In the genomic region with DNA sequence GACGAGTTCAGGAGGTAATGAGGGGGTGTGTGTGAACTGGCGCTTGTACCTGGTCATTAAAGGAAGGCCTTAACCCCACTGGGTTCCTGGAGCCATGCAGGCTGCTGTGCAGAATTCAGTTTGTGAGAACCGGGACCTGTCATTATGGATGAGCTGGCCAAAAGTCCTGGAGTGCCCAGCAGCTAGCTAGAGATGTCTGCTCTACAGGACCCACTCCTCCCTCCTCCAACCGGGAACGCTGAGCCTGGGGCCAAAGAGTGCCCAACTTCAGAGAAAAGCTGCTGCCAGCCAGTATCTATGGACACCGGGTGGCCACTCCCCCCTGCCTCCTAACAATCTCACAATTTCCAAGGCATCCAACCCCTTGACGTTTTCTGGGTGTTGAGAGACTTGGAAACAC, we compare ENCODE assay signal across 13 cellular contexts. TPM values are rescaled to one million over a fixed set of nuclear protein-coding genes. Genes with fewer than 3 reads are reported as not detected.
A peak's percentile ranks its signal among the peaks of the same experiment; 100 is the strongest.
DNase-seq lines count a peak whose midpoint lies in the region; ATAC-seq and TF ChIP-seq lines count a peak whose summit lies in the region.
"Had no signal": no experiment of that assay in that cellular context is flagged by ENCODE, and none has a peak within 500 bp of the region (broad histone marks: within the 10 kb centered on the region; RNA-seq: fewer than 3 reads in every experiment).

No MANE protein-coding gene starts in this region.

- no peaks in the 10 kb centered on the region for H3K36me3 Mint-ChIP-seq in activated T-helper 2 cell treated with anti-CD3 and anti-CD28 coated beads, Interferon-gamma antibody, Interleukin-2, Interleukin-4, amounts not matched to agents 10 μg/mL and 5 μg/mL and 100 μg/mL, durations not matched to agents 14 hours and 24 hours and 36 hours (ENCODE audit: low read depth)
- H3K36me3 Mint-ChIP-seq in nephron progenitor cell (ENCODE audit: low read depth): no peaks in the 10 kb centered on the region
- H3K36me3 Mint-ChIP-seq: stimulated activated effector memory CD8-positive, alpha-beta T cell treated with anti-CD3 and anti-CD28 coated beads, Interleukin-12 subunit alpha, Interleukin-12 subunit beta, amount 100 ng/mL, for 72 hours had no signal

- TF ChIP-seq CTCF in nephron progenitor cell (IDR thresholded peaks at IDR 0.05): no peak

- no peak overlapping the region for H3K27ac Mint-ChIP-seq in activated T-helper 2 cell treated with anti-CD3 and anti-CD28 coated beads, Interferon-gamma antibody, Interleukin-2, Interleukin-4, amounts not matched to agents 10 μg/mL and 5 μg/mL and 100 μg/mL, durations not matched to agents 14 hours and 24 hours and 36 hours
- H3K27ac Mint-ChIP-seq in nephron progenitor cell: no peak overlapping the region
- H3K27ac Mint-ChIP-seq: stimulated activated effector memory CD8-positive, alpha-beta T cell treated with anti-CD3 and anti-CD28 coated beads, Interleukin-12 subunit alpha, Interleukin-12 subunit beta, amount 100 ng/mL, for 72 hours had no signal

- no peaks in the 10 kb centered on the region for H3K9me3 Mint-ChIP-seq in activated T-helper 2 cell treated with anti-CD3 and anti-CD28 coated beads, Interferon-gamma antibody, Interleukin-2, Interleukin-4, amounts not matched to agents 10 μg/mL and 5 μg/mL and 100 μg/mL, durations not matched to agents 14 hours and 24 hours and 36 hours
- no peaks in the 10 kb centered on the region for H3K9me3 Mint-ChIP-seq in nephron progenitor cell
- H3K9me3 Mint-ChIP-seq: stimulated activated effector memory CD8-positive, alpha-beta T cell treated with anti-CD3 and anti-CD28 coated beads, Interleukin-12 subunit alpha, Interleukin-12 subunit beta, amount 100 ng/mL, for 72 hours had no signal

- H3K4me1 Mint-ChIP-seq in activated T-helper 2 cell treated with anti-CD3 and anti-CD28 coated beads, Interferon-gamma antibody, Interleukin-2, Interleukin-4, amounts not matched to agents 10 μg/mL and 5 μg/mL and 100 μg/mL, durations not matched to agents 14 hours and 24 hours and 36 hours (ENCODE audit: low read depth): peaks cover 2% of the 10 kb centered on the region
- H3K4me1 Mint-ChIP-seq in nephron progenitor cell: peaks cover 6% of the 10 kb centered on the region
- H3K4me1 Mint-ChIP-seq: stimulated activated effector memory CD8-positive, alpha-beta T cell treated with anti-CD3 and anti-CD28 coated beads, Interleukin-12 subunit alpha, Interleukin-12 subunit beta, amount 100 ng/mL, for 72 hours had no signal

- intact Hi-C loops in activated T-helper 2 cell treated with anti-CD3 and anti-CD28 coated beads, Interferon-gamma antibody, Interleukin-2, Interleukin-4, amounts not matched to agents 10 μg/mL and 5 μg/mL and 100 μg/mL, durations not matched to agents 14 hours and 24 hours and 36 hours (cut with micrococcal nuclease): no loop called here
- intact Hi-C loops in left ventricle myocardium superior (cut with micrococcal nuclease): no loop called here

- DNase-seq in Ammon's horn (ENCODE audit: low spot score) (peak; percentile 34), left ventricle myocardium superior (peak; percentile 47), nephron progenitor cell (no peak), COLO829 (ENCODE audit: low spot score) (no peak), NCI-H345 (lab: John Stamatoyannopoulos, UW) (no peak), left lobe of liver (ENCODE audit: low spot score) (no peak)
- DNase-seq in activated T-helper 2 cell treated with anti-CD3 and anti-CD28 coated beads, Interferon-gamma antibody, Interleukin-2, Interleukin-4, amounts not matched to agents 10 μg/mL and 5 μg/mL and 100 μg/mL, durations not matched to agents 14 hours and 24 hours and 36 hours (ENCODE audit: low spot score): no peak
- DNase-seq: activated T-cell treated with anti-CD3 and anti-CD28 coated beads, Interleukin-2, amount 50 U/mL, for 1 hour; DND-41; NCI-H1694 had no signal

- H3K4me3 Mint-ChIP-seq in activated T-helper 2 cell treated with anti-CD3 and anti-CD28 coated beads, Interferon-gamma antibody, Interleukin-2, Interleukin-4, amounts not matched to agents 10 μg/mL and 5 μg/mL and 100 μg/mL, durations not matched to agents 14 hours and 24 hours and 36 hours (ENCODE audit: low read depth): peak overlapping the region; percentile 61
- peak overlapping the region; percentile 84 for H3K4me3 Mint-ChIP-seq in nephron progenitor cell
- H3K4me3 Mint-ChIP-seq: stimulated activated effector memory CD8-positive, alpha-beta T cell treated with anti-CD3 and anti-CD28 coated beads, Interleukin-12 subunit alpha, Interleukin-12 subunit beta, amount 100 ng/mL, for 72 hours had no signal

- peaks cover 53% of the 10 kb centered on the region for H3K27me3 Mint-ChIP-seq in activated T-helper 2 cell treated with anti-CD3 and anti-CD28 coated beads, Interferon-gamma antibody, Interleukin-2, Interleukin-4, amounts not matched to agents 10 μg/mL and 5 μg/mL and 100 μg/mL, durations not matched to agents 14 hours and 24 hours and 36 hours (ENCODE audit: low read depth)
- peaks cover 62% of the 10 kb centered on the region for H3K27me3 Mint-ChIP-seq in nephron progenitor cell (ENCODE audit: low read depth, poor library complexity)

- peak; percentile 43 for ATAC-seq in left ventricle myocardium superior
- no peak for ATAC-seq in GM21447 (IDR thresholded peaks at IDR 0.05; ENCODE audit: unreplicated experiment)
- ATAC-seq in left lobe of liver: no peak
- ATAC-seq: mucosa of descending colon had no signal

RNA-seq across cellular contexts. Expression of gene ENTREP1, which starts 1.2 kb away (rescaled TPM):
- not detected in 2 replicates for total RNA-seq in activated T-helper 2 cell treated with anti-CD3 and anti-CD28 coated beads, Interferon-gamma antibody, Interleukin-2, Interleukin-4, amounts not matched to agents 10 μg/mL and 5 μg/mL and 100 μg/mL, durations not matched to agents 14 hours and 24 hours and 36 hours
- total RNA-seq in left ventricle myocardium superior (21.3 TPM), left lobe of liver (0.30 TPM)

Comparison
In these comparisons a context has a peak if more than half of its experiments do, and no peak if none do; other contexts are left out.
1. DNase-seq: peak in Ammon's horn (single experiment) and left ventricle myocardium superior (single experiment); none in activated T-helper 2 cell treated with anti-CD3 and anti-CD28 coated beads, Interferon-gamma antibody, Interleukin-2, Interleukin-4, amounts not matched to agents 10 μg/mL and 5 μg/mL and 100 μg/mL, durations not matched to agents 14 hours and 24 hours and 36 hours (single experiment), nephron progenitor cell (single experiment), COLO829 (single experiment), NCI-H345 (single experiment) and left lobe of liver (single experiment).
2. RNA of gene ENTREP1, which starts 1.2 kb away (total RNA-seq): 21.3 TPM in left ventricle myocardium superior (single experiment); 0.30 TPM in left lobe of liver (single experiment) and not detected in activated T-helper 2 cell treated with anti-CD3 and anti-CD28 coated beads, Interferon-gamma antibody, Interleukin-2, Interleukin-4, amounts not matched to agents 10 μg/mL and 5 μg/mL and 100 μg/mL, durations not matched to agents 14 hours and 24 hours and 36 hours; every median in the first group is over 10 times any median in the second.